Comparison of ENCODE assay signal across 27 cellular contexts in the genomic region with DNA sequence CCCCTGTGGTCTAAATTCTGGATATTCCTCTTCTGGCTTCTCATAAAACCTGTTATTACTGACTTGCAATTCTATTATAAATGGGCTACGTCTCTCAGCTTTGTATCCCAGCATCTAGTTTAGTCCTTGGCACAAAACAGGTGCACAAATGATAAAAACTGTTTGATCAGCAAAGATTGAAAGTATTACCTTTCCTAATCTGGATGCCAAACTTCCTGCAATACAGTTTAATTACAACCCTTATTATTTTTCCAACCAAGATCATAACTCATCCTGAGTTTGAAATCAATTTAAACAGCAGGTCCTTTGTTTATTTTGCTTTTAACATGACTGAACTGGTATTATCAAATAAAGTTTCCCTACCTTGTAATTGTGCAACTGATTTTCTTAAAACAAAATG.
DNase-seq lines count a peak whose midpoint lies in the region; ATAC-seq, FAIRE-seq and TF ChIP-seq lines count a peak whose summit lies in the region.
"Had no signal": no experiment of that assay in that cellular context is flagged by ENCODE, and none has a peak within 500 bp of the region (broad histone marks: within the 10 kb centered on the region; RNA-seq: fewer than 3 reads in every experiment).

No MANE protein-coding gene starts in this region.

- H3K27me3 ChIP-seq in BE2C = no peaks in the 10 kb centered on the region
- H3K27me3 ChIP-seq: BLaER1, MG63, SJSA1 had no signal

- H3K9me3 Mint-ChIP-seq in activated CD8-positive, alpha-beta memory T cell treated with anti-CD3 and anti-CD28 coated beads, Interleukin-2, amount 10 ng/mL, durations not matched to agents 7 days and 5 days (ENCODE audit: low read depth) = no peaks in the 10 kb centered on the region
- H3K9me3 Mint-ChIP-seq: CD4-positive, CD25-positive, alpha-beta regulatory T cell had no signal

- peaks cover 4% of the 10 kb centered on the region for H3K36me3 Mint-ChIP-seq in activated CD8-positive, alpha-beta memory T cell treated with anti-CD3 and anti-CD28 coated beads, Interleukin-2, amount 10 ng/mL, durations not matched to agents 7 days and 5 days

- H3K4me1 Mint-ChIP-seq in activated CD8-positive, alpha-beta memory T cell treated with anti-CD3 and anti-CD28 coated beads, Interleukin-2, amount 10 ng/mL, durations not matched to agents 7 days and 5 days = no peaks in the 10 kb centered on the region

- CTCF ChIA-PET in activated CD8-positive, alpha-beta memory T cell treated with anti-CD3 and anti-CD28 coated beads, Interleukin-2, amount 10 ng/mL, durations not matched to agents 7 days and 5 days (lab: Charles Lee) = no interaction called here

- DNase-seq in activated CD8-positive, alpha-beta memory T cell treated with anti-CD3 and anti-CD28 coated beads, Interleukin-2, amount 10 ng/mL, durations not matched to agents 7 days and 5 days = no peak
- DNase-seq in activated CD8-positive, alpha-beta memory T cell treated with anti-CD3 and anti-CD28 coated beads, Interleukin-2, amount 50 U/mL, for 48 hours = no peak
- DNase-seq in NCI-H1417 (lab: John Stamatoyannopoulos, UW) = peak in 2 of 3 experiments; percentile 43 to 88
- peak; percentile 82 for DNase-seq in NCI-H69 (lab: John Stamatoyannopoulos, UW)
- DNase-seq in BE2C = no peak
- DNase-seq in superior temporal gyrus (ENCODE audit: extremely low spot score) = no peak
- DNase-seq in T-helper 2 cell = no peak
- DNase-seq: 8988T; CD4-positive, CD25-positive, alpha-beta regulatory T cell; DMS53; GM23248; H7; MG63; NCI-H1436; NCI-H1930; NCI-H345; NCI-H510A treated with DMSO at 0.1 percent for 48 hours; NCI-H748 treated with DMSO at 0.1 percent for 48 hours; NK-92 treated with Interleukin-12 subunit alpha and Interleukin-12 subunit beta, amount 100 ng/mL, for 24 hours; PC-9; Right ventricle myocardium superior; RPMI8226 had no signal

- peak overlapping the region; percentile 46 for H3K27ac Mint-ChIP-seq in activated CD8-positive, alpha-beta memory T cell treated with anti-CD3 and anti-CD28 coated beads, Interleukin-2, amount 10 ng/mL, durations not matched to agents 7 days and 5 days
- H3K27ac Mint-ChIP-seq: CD4-positive, CD25-positive, alpha-beta regulatory T cell had no signal

- peak; percentile 5 for FAIRE-seq in islet of Langerhans (lab: Jason Lieb, UNC)
- FAIRE-seq: D721Med, GM18507 had no signal

- ATAC-seq in activated CD8-positive, alpha-beta memory T cell treated with anti-CD3 and anti-CD28 coated beads, Interleukin-2, amount 10 ng/mL, durations not matched to agents 7 days and 5 days = no peak

- TF ChIP-seq CTCF in BE2C (IDR thresholded peaks at IDR 0.05; ENCODE audit: low read depth, low read length) = no peak

- no peak overlapping the region for H3K4me3 ChIP-seq in BE2C (ENCODE audit: low read depth, low read length)
- H3K4me3 ChIP-seq: BLaER1, GM23248, MG63, PC-9, SJSA1 had no signal

- H3K4me3 Mint-ChIP-seq in activated CD8-positive, alpha-beta memory T cell treated with anti-CD3 and anti-CD28 coated beads, Interleukin-2, amount 10 ng/mL, durations not matched to agents 7 days and 5 days = no peak overlapping the region
- H3K4me3 Mint-ChIP-seq: CD4-positive, CD25-positive, alpha-beta regulatory T cell had no signal

- no peaks in the 10 kb centered on the region for H3K27me3 Mint-ChIP-seq in activated CD8-positive, alpha-beta memory T cell treated with anti-CD3 and anti-CD28 coated beads, Interleukin-2, amount 10 ng/mL, durations not matched to agents 7 days and 5 days
- H3K27me3 Mint-ChIP-seq: CD4-positive, CD25-positive, alpha-beta regulatory T cell had no signal

- no peaks in the 10 kb centered on the region for H3K4me1 ChIP-seq in BE2C
- H3K4me1 ChIP-seq: SJSA1 had no signal

- no peaks in the 10 kb centered on the region for H3K36me3 ChIP-seq in BE2C
- H3K36me3 ChIP-seq: MG63, SJSA1 had no signal

- no peaks in the 10 kb centered on the region for H3K9me3 ChIP-seq in BE2C
- H3K9me3 ChIP-seq: MG63, SJSA1 had no signal

Comparison
In these comparisons a context has a peak if more than half of its experiments do, and no peak if none do; other contexts are left out.
1. DNase-seq: peak in NCI-H1417 (2 of 3) and NCI-H69 (single experiment); none in activated CD8-positive, alpha-beta memory T cell treated with anti-CD3 and anti-CD28 coated beads, Interleukin-2, amount 10 ng/mL, durations not matched to agents 7 days and 5 days (single experiment), activated CD8-positive, alpha-beta memory T cell treated with anti-CD3 and anti-CD28 coated beads, Interleukin-2, amount 50 U/mL, for 48 hours (single experiment), BE2C (single experiment), superior temporal gyrus (single experiment) and T-helper 2 cell (0 of 5).